1 cellular context compared by ENCODE assay signal in genomic region chr17:81329279-81329926, GRCh38.
A peak's percentile ranks its signal among the peaks of the same experiment; 100 is the strongest.
TF ChIP-seq lines count a peak whose summit lies in the region.

No MANE protein-coding gene starts in this region.

TF ChIP-seq in K562, 482 proteins besides CTCF, POLR2A, EP300 and RAD21 (continued from another document):
- TF ChIP-seq, protein P1, sequence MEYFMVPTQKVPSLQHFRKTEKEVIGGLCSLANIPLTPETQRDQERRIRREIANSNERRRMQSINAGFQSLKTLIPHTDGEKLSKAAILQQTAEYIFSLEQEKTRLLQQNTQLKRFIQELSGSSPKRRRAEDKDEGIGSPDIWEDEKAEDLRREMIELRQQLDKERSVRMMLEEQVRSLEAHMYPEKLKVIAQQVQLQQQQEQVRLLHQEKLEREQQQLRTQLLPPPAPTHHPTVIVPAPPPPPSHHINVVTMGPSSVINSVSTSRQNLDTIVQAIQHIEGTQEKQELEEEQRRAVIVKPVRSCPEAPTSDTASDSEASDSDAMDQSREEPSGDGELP (CRISPR knock-in tag; IDR thresholded peaks at IDR 0.05; ENCODE audit: borderline replicate concordance), result peak; percentile 24; the same call in 1 of the 2 replicates
- TF ChIP-seq, protein P2, sequence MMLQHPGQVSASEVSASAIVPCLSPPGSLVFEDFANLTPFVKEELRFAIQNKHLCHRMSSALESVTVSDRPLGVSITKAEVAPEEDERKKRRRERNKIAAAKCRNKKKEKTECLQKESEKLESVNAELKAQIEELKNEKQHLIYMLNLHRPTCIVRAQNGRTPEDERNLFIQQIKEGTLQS (IDR thresholded peaks at IDR 0.05), result peak; percentile 71
- TF ChIP-seq, protein P2 (CRISPR knock-in tag; conservative IDR thresholded peaks at IDR 0.05), result no peak
- TF ChIP-seq ZFPM2 (CRISPR knock-in tag; IDR thresholded peaks at IDR 0.05) (no peak), JUN (IDR thresholded peaks at IDR 0.05; ENCODE audit: borderline replicate concordance, low read depth, low read length) (peak; percentile 37; the same call in 1 of the 2 replicates), JUN (CRISPR knock-in tag; IDR thresholded peaks at IDR 0.05; ENCODE audit: borderline replicate concordance) (no peak), ZFX (CRISPR knock-in tag; IDR thresholded peaks at IDR 0.05) (peak; percentile 62), JUND (IDR thresholded peaks at IDR 0.05; ENCODE audit: borderline replicate concordance, low read depth, low read length) (peak; percentile 63; the same call in 1 of the 2 replicates), JUND (tag; IDR thresholded peaks at IDR 0.05; ENCODE audit: borderline replicate concordance, low read depth, low read length) (peak; percentile 49; the same call in 1 of the 3 replicates), CBX8 (IDR thresholded peaks at IDR 0.05; ENCODE audit: borderline replicate concordance, extremely low read depth, low read depth, low read length, poor library complexity, severe bottlenecking) (no peak), PTRF (tag; IDR thresholded peaks at IDR 0.05) (no peak), FOXP1 (CRISPR knock-in tag; IDR thresholded peaks at IDR 0.05) (no peak), MAZ (CRISPR knock-in tag; conservative IDR thresholded peaks at IDR 0.05 in 1 of 2, IDR thresholded peaks at IDR 0.05 in 1 of 2) (peak in 1 of 2 experiments; percentile 23; a peak in 1 of 4 replicates), MCM3 (IDR thresholded peaks at IDR 0.05) (no peak), ETS1 (conservative IDR thresholded peaks at IDR 0.05; ENCODE audit: control insufficient read depth, low read depth, low read length) (peak; percentile 42; the same call in 1 of the 2 replicates), POLR2G (IDR thresholded peaks at IDR 0.05; ENCODE audit: low read depth, low read length) (0 out of 2 replicates have a peak, but pooled peaks have one; percentile 25), NR2C1 (IDR thresholded peaks at IDR 0.05) (no peak), NR2C1 (tag; IDR thresholded peaks at IDR 0.05) (no peak), PHF21A (IDR thresholded peaks at IDR 0.05; ENCODE audit: borderline replicate concordance, low read depth) (0 out of 2 replicates have a peak, but pooled peaks have one; percentile 58), EGR1 (conservative IDR thresholded peaks at IDR 0.05) (peak; percentile 70), NFIC (IDR thresholded peaks at IDR 0.05) (peak; percentile 32; the same call in 1 of the 2 replicates), FOSL1 (tag; conservative IDR thresholded peaks at IDR 0.05) (peak; percentile 72), RBM34 (IDR thresholded peaks at IDR 0.05; ENCODE audit: borderline replicate concordance, insufficient read depth, low read length) (no peak), ZBTB11 (CRISPR knock-in tag; IDR thresholded peaks at IDR 0.05) (peak in 1 of 3 experiments; percentile 38; a peak in 1 of 6 replicates), CBFA2T2 (conservative IDR thresholded peaks at IDR 0.05) (0 out of 2 replicates have a peak, but pooled peaks have one; percentile 4)
- TF ChIP-seq, protein P3, sequence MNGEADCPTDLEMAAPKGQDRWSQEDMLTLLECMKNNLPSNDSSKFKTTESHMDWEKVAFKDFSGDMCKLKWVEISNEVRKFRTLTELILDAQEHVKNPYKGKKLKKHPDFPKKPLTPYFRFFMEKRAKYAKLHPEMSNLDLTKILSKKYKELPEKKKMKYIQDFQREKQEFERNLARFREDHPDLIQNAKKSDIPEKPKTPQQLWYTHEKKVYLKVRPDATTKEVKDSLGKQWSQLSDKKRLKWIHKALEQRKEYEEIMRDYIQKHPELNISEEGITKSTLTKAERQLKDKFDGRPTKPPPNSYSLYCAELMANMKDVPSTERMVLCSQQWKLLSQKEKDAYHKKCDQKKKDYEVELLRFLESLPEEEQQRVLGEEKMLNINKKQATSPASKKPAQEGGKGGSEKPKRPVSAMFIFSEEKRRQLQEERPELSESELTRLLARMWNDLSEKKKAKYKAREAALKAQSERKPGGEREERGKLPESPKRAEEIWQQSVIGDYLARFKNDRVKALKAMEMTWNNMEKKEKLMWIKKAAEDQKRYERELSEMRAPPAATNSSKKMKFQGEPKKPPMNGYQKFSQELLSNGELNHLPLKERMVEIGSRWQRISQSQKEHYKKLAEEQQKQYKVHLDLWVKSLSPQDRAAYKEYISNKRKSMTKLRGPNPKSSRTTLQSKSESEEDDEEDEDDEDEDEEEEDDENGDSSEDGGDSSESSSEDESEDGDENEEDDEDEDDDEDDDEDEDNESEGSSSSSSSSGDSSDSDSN (IDR thresholded peaks at IDR 0.05; ENCODE audit: borderline replicate concordance in 1 of 2, low read depth in 2 of 2, low read length in 2 of 2), result 0 out of 4 replicates have a peak, but pooled peaks of 1 of the 2 experiments have one; percentile 46
- TF ChIP-seq, protein P4, sequence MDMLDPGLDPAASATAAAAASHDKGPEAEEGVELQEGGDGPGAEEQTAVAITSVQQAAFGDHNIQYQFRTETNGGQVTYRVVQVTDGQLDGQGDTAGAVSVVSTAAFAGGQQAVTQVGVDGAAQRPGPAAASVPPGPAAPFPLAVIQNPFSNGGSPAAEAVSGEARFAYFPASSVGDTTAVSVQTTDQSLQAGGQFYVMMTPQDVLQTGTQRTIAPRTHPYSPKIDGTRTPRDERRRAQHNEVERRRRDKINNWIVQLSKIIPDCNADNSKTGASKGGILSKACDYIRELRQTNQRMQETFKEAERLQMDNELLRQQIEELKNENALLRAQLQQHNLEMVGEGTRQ (CRISPR knock-in tag; IDR thresholded peaks at IDR 0.05), result no peak
